Comparison of ENCODE assay signal across 8 cellular contexts in genomic region chr6:36129889-36130671, GRCh38. TPM values are rescaled to one million over a fixed set of nuclear protein-coding genes. Genes with fewer than 3 reads are reported as not detected.
DNase-seq lines count a peak whose midpoint lies in the region; ATAC-seq and TF ChIP-seq lines count a peak whose summit lies in the region.

TSS of gene MAPK13 (plus strand) at chr6:36130513. CDS start at chr6:36130583, 70 bp downstream.

- intact Hi-C loops in esophagus muscularis mucosa (cut with DNase I) = loop anchor here (10.0 kb wide), 1 partner anchor 225 kb away; no protein-coding TSS in a partner anchor

- H3K4me1 ChIP-seq in HUES64 (ENCODE audit: insufficient read depth, low read length) (peaks cover 17% of the 10 kb centered on the region), esophagus muscularis mucosa (peaks cover 14 to 33% (median 29%) of the 10 kb centered on the region in 4 donors), neutrophil (ENCODE audit: control insufficient read depth in 1 of 2, insufficient read depth in 1 of 2, low read depth in 1 of 2, low read length in 1 of 2) (peaks cover 75 to 78% of the 10 kb centered on the region in 2 experiments)

- peak within 1 kb of the TSS; percentile 94 for H3K27ac Mint-ChIP-seq in activated CD4-positive, alpha-beta T cell treated with anti-CD3 and anti-CD28 coated beads, Interleukin-2, amount 10 ng/mL, durations not matched to agents 7 days and 5 days

- H3K4me3 ChIP-seq in AG09309 (ENCODE audit: control insufficient read depth, low read depth, low read length) (peak within 1 kb of the TSS; percentile 17), HUES64 (ENCODE audit: low read length) (peak within 1 kb of the TSS; percentile 51), esophagus muscularis mucosa (peak within 1 kb of the TSS; percentile 50 to 62 (median 52)), neutrophil (ENCODE audit: low read depth in 1 of 2, low read length in 1 of 2) (peak within 1 kb of the TSS; percentile 77 to 82)

- H3K36me3 ChIP-seq in HUES64 (ENCODE audit: insufficient read depth, low read length) = no peaks in the 10 kb centered on the region
- H3K36me3 ChIP-seq in esophagus muscularis mucosa = no peaks in the 10 kb centered on the region
- peaks cover 28% of the 10 kb centered on the region for H3K36me3 ChIP-seq in neutrophil

- H3K4me1 Mint-ChIP-seq in activated CD4-positive, alpha-beta T cell treated with anti-CD3 and anti-CD28 coated beads, Interleukin-2, amount 10 ng/mL, durations not matched to agents 7 days and 5 days = peaks cover 69% of the 10 kb centered on the region

- H3K9me3 ChIP-seq in HUES64 (ENCODE audit: insufficient read depth, low read depth, low read length) (no peaks in the 10 kb centered on the region), esophagus muscularis mucosa (no peaks in the 10 kb centered on the region), neutrophil (no peaks in the 10 kb centered on the region)

- POLR2A ChIA-PET in activated CD4-positive, alpha-beta T cell treated with anti-CD3 and anti-CD28 coated beads, Interleukin-2, amount 10 ng/mL, durations not matched to agents 7 days and 5 days (lab: Charles Lee) = interaction anchor here (2.3 kb wide), 1 partner anchor 9 kb away, joined by 8 read pairs; no protein-coding TSS in a partner anchor

- no peak for ATAC-seq in GM19023 (IDR thresholded peaks at IDR 0.05; ENCODE audit: unreplicated experiment)

- TF ChIP-seq POLR2A in esophagus muscularis mucosa (IDR thresholded peaks at IDR 0.05; ENCODE audit: low read depth) = no peak

- TF ChIP-seq CTCF in AG09309 (IDR thresholded peaks at IDR 0.05; ENCODE audit: control insufficient read depth, insufficient read depth, low read depth, low read length, missing control alignments) (no peak), esophagus muscularis mucosa (IDR thresholded peaks at IDR 0.05) (no peak), neutrophil (IDR thresholded peaks at IDR 0.05) (no peak)

- H3K27me3 ChIP-seq in HUES64 (ENCODE audit: insufficient read depth, low read length) (peaks cover 24% of the 10 kb centered on the region; the same call in 1 of the 2 replicates), esophagus muscularis mucosa (peaks cover 0 to 60% (median 7%) of the 10 kb centered on the region in 4 donors), neutrophil (no peaks in the 10 kb centered on the region)

- H3K9ac ChIP-seq in HUES64 (ENCODE audit: low read depth, low read length) = peak within 1 kb of the TSS; percentile 65

- H3K27ac ChIP-seq in HUES64 (ENCODE audit: low read depth, low read length) (no peak within 1 kb of the TSS), esophagus muscularis mucosa (replicated peaks in 1 of 4) (peak within 1 kb of the TSS in 2 of 4 donors; percentile 36 to 53), neutrophil (peak within 1 kb of the TSS; percentile 96)

- WGBS in HUES64 = 3% methylated on average over 61 of the region's 61 CpGs
- 54% methylated on average over 5 of the region's 61 CpGs for WGBS in esophagus muscularis mucosa

- DNase-seq in AG09309 (ENCODE audit: low read depth) (no peak), esophagus muscularis mucosa (ENCODE audit: extremely low spot score) (no peak), cerebellar nuclear complex (lab: John Stamatoyannopoulos, UW) (no peak), NCI-H446 treated with DMSO at 0.1 percent for 48 hours (lab: John Stamatoyannopoulos, UW) (no peak)
- peak; percentile 36 for DNase-seq in activated CD4-positive, alpha-beta T cell treated with anti-CD3 and anti-CD28 coated beads, Interleukin-2, amount 10 ng/mL, durations not matched to agents 7 days and 5 days

- peaks cover 14% of the 10 kb centered on the region for H3K36me3 Mint-ChIP-seq in activated CD4-positive, alpha-beta T cell treated with anti-CD3 and anti-CD28 coated beads, Interleukin-2, amount 10 ng/mL, durations not matched to agents 7 days and 5 days (ENCODE audit: low read depth)

- no peaks in the 10 kb centered on the region for H3K27me3 Mint-ChIP-seq in activated CD4-positive, alpha-beta T cell treated with anti-CD3 and anti-CD28 coated beads, Interleukin-2, amount 10 ng/mL, durations not matched to agents 7 days and 5 days

- H3K4me3 Mint-ChIP-seq in activated CD4-positive, alpha-beta T cell treated with anti-CD3 and anti-CD28 coated beads, Interleukin-2, amount 10 ng/mL, durations not matched to agents 7 days and 5 days = peak within 1 kb of the TSS; percentile 79

- H3K9me3 Mint-ChIP-seq in activated CD4-positive, alpha-beta T cell treated with anti-CD3 and anti-CD28 coated beads, Interleukin-2, amount 10 ng/mL, durations not matched to agents 7 days and 5 days = no peaks in the 10 kb centered on the region

- CTCF ChIA-PET in activated CD4-positive, alpha-beta T cell treated with anti-CD3 and anti-CD28 coated beads, Interleukin-2, amount 10 ng/mL, durations not matched to agents 7 days and 5 days (lab: Charles Lee) = interaction anchor here (1.0 to 2.2 kb wide), 4 partner anchors 9 to 102 kb away, joined by 3 to 7 read pairs (median 5); partner anchors contain the start of gene MAPK14

- no peak for TF ChIP-seq EP300 in esophagus muscularis mucosa (IDR thresholded peaks at IDR 0.05)

RNA-seq across cellular contexts. Expression of gene MAPK13, which starts in this region (rescaled TPM):
- polyA plus RNA-seq in HUES64 (2013, experiment 1 of 2) = 4.1 TPM
- polyA plus RNA-seq in HUES64 (2013, experiment 2 of 2) = 3.5 TPM
- 10 to 100 TPM; 29.3 to 29.9 TPM for total RNA-seq in activated CD4-positive, alpha-beta T cell treated with anti-CD3 and anti-CD28 coated beads, Interleukin-2, amount 10 ng/mL, durations not matched to agents 7 days and 5 days
- 1 to 10 TPM; 2.1 to 5.0 (median 4.5) TPM for total RNA-seq in esophagus muscularis mucosa

Comparison
In these comparisons a context has a peak if more than half of its experiments do, and no peak if none do; other contexts are left out.
1. RNA of gene MAPK13 (total RNA-seq): 29.3 to 29.9 TPM in activated CD4-positive, alpha-beta T cell treated with anti-CD3 and anti-CD28 coated beads, Interleukin-2, amount 10 ng/mL, durations not matched to agents 7 days and 5 days; 2.1 to 5.0 TPM in esophagus muscularis mucosa; every median in the first group is over 4 times any median in the second.
2. H3K4me3 ChIP-seq: peak in every context shown above with its lines; median percentile 80 in neutrophil; 52 in esophagus muscularis mucosa; 51 in HUES64; 17 in AG09309.